8 cellular contexts compared by ENCODE assay signal in genomic region chr5:127101935-127102334, GRCh38. TPM values are rescaled to one million over a fixed set of nuclear protein-coding genes. Genes with fewer than 3 reads are reported as not detected.
"Had no signal": no experiment of that assay in that cellular context is flagged by ENCODE, and none has a peak within 500 bp of the region (broad histone marks: within the 10 kb centered on the region; RNA-seq: fewer than 3 reads in every experiment).

No MANE protein-coding gene starts in this region.

- ATAC-seq: HepG2 had no signal

- DNase-seq: GOT3, H9, HCEC 1CT, HFFc6, KBM-7 had no signal

- H3K4me2 ChIP-seq: KMS-11 had no signal

- H3K27ac ChIP-seq: KMS-11 had no signal

RNA-seq across cellular contexts. Expression of gene C5orf63, which starts 28.6 kb away (rescaled TPM):
- total RNA-seq: H4 had no signal
